21 cellular contexts compared by ENCODE assay signal in the genomic region with DNA sequence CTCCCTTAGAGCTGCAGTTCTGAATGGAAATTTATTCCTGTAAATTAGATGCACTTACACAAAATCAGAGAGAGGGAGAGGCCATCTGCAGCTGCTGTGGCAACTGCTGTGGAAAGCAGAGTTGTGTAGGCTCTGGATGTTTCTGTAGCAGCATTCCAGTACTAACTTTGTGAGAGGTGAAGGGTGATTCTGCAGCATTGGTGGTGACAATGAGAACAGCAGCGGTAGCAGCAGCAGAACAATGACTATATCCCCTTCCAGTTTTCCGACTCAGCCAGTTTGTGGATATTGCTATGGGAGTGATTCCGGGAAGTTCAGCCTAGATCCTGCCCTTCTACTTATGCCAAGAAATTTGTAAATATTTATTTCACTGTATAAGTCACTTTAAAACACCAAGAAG.
"Had no signal": no experiment of that assay in that cellular context is flagged by ENCODE, and none has a peak within 500 bp of the region (broad histone marks: within the 10 kb centered on the region; RNA-seq: fewer than 3 reads in every experiment).

No MANE protein-coding gene starts in this region.

- H3K27ac Mint-ChIP-seq: mesothelial cell of epicardium; natural killer cell treated with Interleukin-12 subunit alpha and Interleukin-12 subunit beta and Interleukin-15 and Interleukin-18, amount 100 ng/mL, for 72 hours; stimulated activated memory B cell treated with anti-CD40 and anti-IgM and Interleukin-4, amounts not matched to agents 10 μg/mL and 1 μg/mL and 100 μg/mL, for 72 hours; stimulated activated naive CD8-positive, alpha-beta T cell treated with anti-CD3 and anti-CD28 coated beads, Interleukin-15, Interleukin-2, amounts not matched to agents 100 ng/mL and 50 ng/mL, for 24 hours had no signal

- H3K27ac ChIP-seq: coronary artery, heart left ventricle, parathyroid adenoma, psoas muscle, spleen, tibial artery, upper lobe of right lung, vagina had no signal

- H3K9me3 ChIP-seq: heart left ventricle, tibial artery, upper lobe of right lung, vagina had no signal

- H3K4me3 Mint-ChIP-seq: mesothelial cell of epicardium; natural killer cell treated with Interleukin-12 subunit alpha and Interleukin-12 subunit beta and Interleukin-15 and Interleukin-18, amount 100 ng/mL, for 72 hours; stimulated activated memory B cell treated with anti-CD40 and anti-IgM and Interleukin-4, amounts not matched to agents 10 μg/mL and 1 μg/mL and 100 μg/mL, for 72 hours; stimulated activated naive CD8-positive, alpha-beta T cell treated with anti-CD3 and anti-CD28 coated beads, Interleukin-15, Interleukin-2, amounts not matched to agents 100 ng/mL and 50 ng/mL, for 24 hours had no signal

- H3K4me3 ChIP-seq: coronary artery, heart left ventricle, psoas muscle, spleen, tibial artery, upper lobe of right lung, vagina had no signal

- DNase-seq: effector CD4-positive, alpha-beta T cell; heart left ventricle; hippocampal formation; kidney glomerular epithelial cell; mammary epithelial cell; psoas muscle; retina; spleen; stimulated activated CD4-positive, alpha-beta T cell treated with anti-CD3 and anti-CD28 coated beads, Interleukin-15, amount 100 ng/mL, for 24 hours; stimulated activated CD4-positive, alpha-beta T cell treated with anti-CD3 and anti-CD28 coated beads, Interleukin-1b, Interleukin-23, amount 100 ng/mL, for 48 hours; stimulated activated CD4-positive, alpha-beta T cell treated with anti-CD3 and anti-CD28 coated beads, Interleukin-4, amount 100 ng/mL, for 24 hours; tibial artery; upper lobe of right lung had no signal

- H3K36me3 ChIP-seq: heart left ventricle, spleen, tibial artery, upper lobe of right lung, vagina had no signal

- H3K27me3 ChIP-seq: heart left ventricle, spleen, tibial artery, upper lobe of right lung, vagina had no signal

- H3K36me3 Mint-ChIP-seq: mesothelial cell of epicardium; natural killer cell treated with Interleukin-12 subunit alpha and Interleukin-12 subunit beta and Interleukin-15 and Interleukin-18, amount 100 ng/mL, for 72 hours; stimulated activated memory B cell treated with anti-CD40 and anti-IgM and Interleukin-4, amounts not matched to agents 10 μg/mL and 1 μg/mL and 100 μg/mL, for 72 hours had no signal

- H3K4me1 Mint-ChIP-seq: mesothelial cell of epicardium; stimulated activated memory B cell treated with anti-CD40 and anti-IgM and Interleukin-4, amounts not matched to agents 10 μg/mL and 1 μg/mL and 100 μg/mL, for 72 hours had no signal

- H3K4me1 ChIP-seq: heart left ventricle, parathyroid adenoma, psoas muscle, spleen, tibial artery, upper lobe of right lung, vagina had no signal

- H3K27me3 Mint-ChIP-seq: natural killer cell treated with Interleukin-12 subunit alpha and Interleukin-12 subunit beta and Interleukin-15 and Interleukin-18, amount 100 ng/mL, for 72 hours; stimulated activated memory B cell treated with anti-CD40 and anti-IgM and Interleukin-4, amounts not matched to agents 10 μg/mL and 1 μg/mL and 100 μg/mL, for 72 hours; stimulated activated naive CD8-positive, alpha-beta T cell treated with anti-CD3 and anti-CD28 coated beads, Interleukin-15, Interleukin-2, amounts not matched to agents 100 ng/mL and 50 ng/mL, for 24 hours had no signal

- H3K9ac ChIP-seq: parathyroid adenoma had no signal

- ATAC-seq: heart left ventricle; natural killer cell treated with Interleukin-12 subunit alpha and Interleukin-12 subunit beta and Interleukin-15 and Interleukin-18, amount 100 ng/mL, for 72 hours; psoas muscle; sciatic nerve; stimulated activated memory B cell treated with anti-CD40 and anti-IgM and Interleukin-4, amounts not matched to agents 10 μg/mL and 1 μg/mL and 100 μg/mL, for 72 hours; upper lobe of right lung had no signal

- H3K79me2 ChIP-seq: parathyroid adenoma had no signal

- H2AFZ ChIP-seq: parathyroid adenoma had no signal
